In genomic region chr4:106062452-106062875, GRCh38 we compare ENCODE assay signal across 13 cellular contexts.
A peak's percentile ranks its signal among the peaks of the same experiment; 100 is the strongest.
DNase-seq lines count a peak whose midpoint lies in the region; ATAC-seq and TF ChIP-seq lines count a peak whose summit lies in the region.
"Had no signal": no experiment of that assay in that cellular context is flagged by ENCODE, and none has a peak within 500 bp of the region (broad histone marks: within the 10 kb centered on the region; RNA-seq: fewer than 3 reads in every experiment).

No MANE protein-coding gene starts in this region.

- no peak overlapping the region for H3K4me2 ChIP-seq in mammary epithelial cell (ENCODE audit: insufficient read depth, low read depth, low read length)
- no peak overlapping the region for H3K4me2 ChIP-seq in mesenchymal stem cell (ENCODE audit: low read length, poor library complexity, severe bottlenecking)

- H2AK5ac ChIP-seq in mesenchymal stem cell (ENCODE audit: low read length, severe bottlenecking): no peak overlapping the region

- H2BK12ac ChIP-seq in mesenchymal stem cell (ENCODE audit: low read length in 2 of 2): no peak overlapping the region

- H3K79me2 ChIP-seq in mammary epithelial cell (ENCODE audit: insufficient read depth, low read length): no peaks in the 10 kb centered on the region

- H3K4me1 ChIP-seq in mammary epithelial cell (ENCODE audit: insufficient read depth, low read length): peaks cover 4% of the 10 kb centered on the region
- no peaks in the 10 kb centered on the region for H3K4me1 ChIP-seq in mesenchymal stem cell (ENCODE audit: control insufficient read depth, insufficient read depth, low read depth, low read length)

- H3K36me3 Mint-ChIP-seq in Calu3 (ENCODE audit: insufficient read depth, unreplicated experiment): no peaks in the 10 kb centered on the region

- WGBS in mammary epithelial cell (ENCODE audit: low coverage, missing lambda C conversion rate): 0% methylated on average over 1 of the region's 1 CpG
- WGBS in mesenchymal stem cell: 0% methylated on average over 1 of the region's 1 CpG

- H3K14ac ChIP-seq in mesenchymal stem cell (ENCODE audit: low read length in 2 of 2): no peak overlapping the region

- H3K27me3 ChIP-seq in mammary epithelial cell (ENCODE audit: insufficient read depth, low read length): peaks cover 18% of the 10 kb centered on the region
- H3K27me3 ChIP-seq in mesenchymal stem cell (ENCODE audit: control insufficient read depth in 1 of 2, insufficient read depth in 1 of 2, low read length in 2 of 2): no peaks in the 10 kb centered on the region

- H2BK120ac ChIP-seq in mesenchymal stem cell (ENCODE audit: low read depth, low read length): no peak overlapping the region

- ATAC-seq in HG02981 (IDR thresholded peaks at IDR 0.05; ENCODE audit: unreplicated experiment) (no peak), GM19395 (IDR thresholded peaks at IDR 0.05; ENCODE audit: unreplicated experiment) (no peak), GM19351 (IDR thresholded peaks at IDR 0.05; ENCODE audit: unreplicated experiment) (no peak)
- ATAC-seq: sciatic nerve had no signal

- H3K23ac ChIP-seq in mesenchymal stem cell (ENCODE audit: low read length in 2 of 2): no peak overlapping the region

- H2AFZ ChIP-seq in mammary epithelial cell (ENCODE audit: low read depth, low read length) (no peak overlapping the region), mesenchymal stem cell (ENCODE audit: low read depth, low read length) (no peak overlapping the region)

- H3K9me3 Mint-ChIP-seq in Calu3 (ENCODE audit: low read depth, unreplicated experiment): no peaks in the 10 kb centered on the region
- H3K9me3 Mint-ChIP-seq: activated naive CD4-positive, alpha-beta T cell treated with anti-CD3 and anti-CD28 coated beads for 36 hours; endodermal cell had no signal

- no peak overlapping the region for H4K91ac ChIP-seq in mesenchymal stem cell (ENCODE audit: low read length)

- H3K79me1 ChIP-seq in mesenchymal stem cell (replicated peaks; ENCODE audit: low read length, poor library complexity, severe bottlenecking): no peaks in the 10 kb centered on the region

- H3K27me3 Mint-ChIP-seq in Calu3 (ENCODE audit: unreplicated experiment): no peaks in the 10 kb centered on the region
- H3K27me3 Mint-ChIP-seq: activated B cell treated with CpG ODN at 0.5 μM for 24 hours had no signal

- peaks cover 23% of the 10 kb centered on the region for H3K4me1 Mint-ChIP-seq in Calu3 (ENCODE audit: low read depth, unreplicated experiment)
- H3K4me1 Mint-ChIP-seq: activated B cell treated with CpG ODN at 0.5 μM for 24 hours had no signal

- no peaks in the 10 kb centered on the region for H3K36me3 ChIP-seq in mammary epithelial cell (ENCODE audit: insufficient read depth, low read length)
- H3K36me3 ChIP-seq in mesenchymal stem cell (ENCODE audit: control insufficient read depth in 1 of 2, insufficient read depth in 2 of 2, low read depth in 1 of 2, low read length in 2 of 2): no peaks in the 10 kb centered on the region

- no peaks in the 10 kb centered on the region for H3K9me3 ChIP-seq in mammary epithelial cell (replicated peaks; ENCODE audit: insufficient read depth, low read length)
- no peaks in the 10 kb centered on the region for H3K9me3 ChIP-seq in mesenchymal stem cell (ENCODE audit: control insufficient read depth, low read length)

- no peak overlapping the region for H4K8ac ChIP-seq in mesenchymal stem cell (ENCODE audit: low read length)

- dilution Hi-C loops in mammary epithelial cell (cut with HindIII; ENCODE audit: low sequenced_read_pairs): no loop called here

- H3K4me3 Mint-ChIP-seq in Calu3 (ENCODE audit: low read depth, unreplicated experiment): no peak overlapping the region
- H3K4me3 Mint-ChIP-seq: activated B cell treated with CpG ODN at 0.5 μM for 24 hours; activated naive CD4-positive, alpha-beta T cell treated with anti-CD3 and anti-CD28 coated beads for 36 hours; endodermal cell had no signal

- no peak overlapping the region for H3K4ac ChIP-seq in mesenchymal stem cell (ENCODE audit: low read depth in 1 of 2, low read length in 2 of 2)

- BruUV-seq in Calu3 (replicated peaks; lab: Mats Ljungman, UMichigan) (no TSS peak), mammary epithelial cell (replicated peaks; lab: Mats Ljungman, UMichigan) (no TSS peak)

- no peak overlapping the region for H3K4me3 ChIP-seq in mammary epithelial cell (replicated peaks in 1 of 3; ENCODE audit: insufficient read depth in 1 of 3, low read depth in 2 of 3, low read length in 3 of 3)
- H3K4me3 ChIP-seq in mesenchymal stem cell (ENCODE audit: insufficient read depth in 1 of 2, low read depth in 1 of 2, low read length in 2 of 2): no peak overlapping the region

- H3K27ac ChIP-seq in mammary epithelial cell (ENCODE audit: insufficient read depth, low read depth, low read length) (no peak overlapping the region), mesenchymal stem cell (ENCODE audit: low read length, poor library complexity, severe bottlenecking) (no peak overlapping the region)

- no peak overlapping the region for H2BK15ac ChIP-seq in mesenchymal stem cell (ENCODE audit: low read depth, poor library complexity, severe bottlenecking)

- H3K9ac ChIP-seq in mammary epithelial cell (ENCODE audit: insufficient read depth, low read length) (no peak overlapping the region), mesenchymal stem cell (ENCODE audit: low read length) (no peak overlapping the region)

- TF ChIP-seq CTCF in Calu3 (IDR thresholded peaks at IDR 0.05; ENCODE audit: unreplicated experiment): no peak
- no peak for TF ChIP-seq CTCF in mammary epithelial cell (conservative IDR thresholded peaks at IDR 0.05 in 1 of 2, IDR thresholded peaks at IDR 0.05 in 1 of 2; ENCODE audit: extremely low read depth in 1 of 2, insufficient read depth in 1 of 2, low read depth in 1 of 2, low read length in 2 of 2)

- in situ Hi-C loops in mammary epithelial cell (cut with MboI; ENCODE audit: low sequenced_read_pairs in 2 of 2): no loop called here

- H3K27ac Mint-ChIP-seq in Calu3 (ENCODE audit: unreplicated experiment): no peak overlapping the region
- H3K27ac Mint-ChIP-seq: activated B cell treated with CpG ODN at 0.5 μM for 24 hours; activated naive CD4-positive, alpha-beta T cell treated with anti-CD3 and anti-CD28 coated beads for 36 hours; endodermal cell had no signal

- H3K18ac ChIP-seq in mesenchymal stem cell (ENCODE audit: low read depth in 1 of 2, low read length in 2 of 2): no peak overlapping the region

- no peaks in the 10 kb centered on the region for H4K20me1 ChIP-seq in mammary epithelial cell (ENCODE audit: insufficient read depth, low read length)

- no peak overlapping the region for H2BK5ac ChIP-seq in mesenchymal stem cell (ENCODE audit: low read depth, low read length, poor library complexity, severe bottlenecking)

- CTCF ChIA-PET in Calu3 (lab: Charles Lee): no interaction called here
- CTCF ChIA-PET in mammary epithelial cell (lab: Charles Lee; ENCODE audit: low non-redundant PET): no interaction called here

- DNase-seq in Calu3 (peak; percentile 20), LHCN-M2 (ENCODE audit: low read depth) (peak; percentile 80), mammary epithelial cell (peak; percentile 59), mesenchymal stem cell (peak; percentile 80), D341Med (ENCODE audit: low spot score) (no peak)
- DNase-seq: activated B cell treated with CpG ODN at 0.5 μM for 24 hours; activated naive CD4-positive, alpha-beta T cell treated with anti-CD3 and anti-CD28 coated beads for 36 hours; endodermal cell; NCI-H1092 had no signal

- intact Hi-C loops in Calu3 (cut with micrococcal nuclease; ENCODE audit: unreplicated experiment): loop anchor here (2.0 to 10.0 kb wide), 3 partner anchors 98 to 348 kb away; no protein-coding TSS in a partner anchor
- intact Hi-C loops in mammary epithelial cell (cut with micrococcal nuclease): no loop called here
